22 cellular contexts compared by ENCODE assay signal in genomic region chr15:23482228-23482627, GRCh38.
"Had no signal": no experiment of that assay in that cellular context is flagged by ENCODE, and none has a peak within 500 bp of the region (broad histone marks: within the 10 kb centered on the region; RNA-seq: fewer than 3 reads in every experiment).

No MANE protein-coding gene starts in this region.

- H3K4me3 Mint-ChIP-seq: dendritic cell treated with granulocyte-macrophage colony-stimulating factor and Interleukin-4, amounts not matched to agents 40 ng/mL and 50 ng/mL, for 4 days; effector memory CD8-positive, alpha-beta T cell; endodermal cell; mesothelial cell of epicardium had no signal

- H3K4me1 ChIP-seq: colonic mucosa, foreskin keratinocyte, gastroesophageal sphincter, left lung, lower lobe of right lung had no signal

- H3K4me1 Mint-ChIP-seq: endodermal cell, naive B cell had no signal

- H3K27ac ChIP-seq: colonic mucosa, epithelial cell of prostate, foreskin keratinocyte, gastroesophageal sphincter, heart right ventricle, left lung, lower lobe of right lung had no signal

- H3K9me3 ChIP-seq: colonic mucosa, gastroesophageal sphincter, heart right ventricle, left lung, lower lobe of right lung, mucosa of descending colon had no signal

- H3K27me3 Mint-ChIP-seq: dendritic cell treated with granulocyte-macrophage colony-stimulating factor and Interleukin-4, amounts not matched to agents 40 ng/mL and 50 ng/mL, for 4 days; effector memory CD8-positive, alpha-beta T cell had no signal

- H3K4me3 ChIP-seq: colonic mucosa, gastroesophageal sphincter, heart right ventricle, left lung, lower lobe of right lung, mucosa of descending colon had no signal

- ATAC-seq: effector memory CD8-positive, alpha-beta T cell; foreskin keratinocyte; gastroesophageal sphincter; left cardiac atrium; left lung; lower lobe of right lung; mucosa of descending colon had no signal

- H3K9me3 Mint-ChIP-seq: dendritic cell treated with granulocyte-macrophage colony-stimulating factor and Interleukin-4, amounts not matched to agents 40 ng/mL and 50 ng/mL, for 4 days; effector memory CD8-positive, alpha-beta T cell had no signal

- H3K36me3 ChIP-seq: colonic mucosa, gastroesophageal sphincter, heart right ventricle, left lung, lower lobe of right lung had no signal

- H3K27ac Mint-ChIP-seq: dendritic cell treated with granulocyte-macrophage colony-stimulating factor and Interleukin-4, amounts not matched to agents 40 ng/mL and 50 ng/mL, for 4 days; effector memory CD8-positive, alpha-beta T cell; endodermal cell; mesothelial cell of epicardium; naive B cell had no signal

- H3K27me3 ChIP-seq: colonic mucosa, foreskin keratinocyte, gastroesophageal sphincter, heart right ventricle, left lung had no signal

- DNase-seq: colonic mucosa; cortex of kidney; effector CD8-positive, alpha-beta T cell; effector memory CD8-positive, alpha-beta T cell; endodermal cell; erythroblast; foreskin keratinocyte; glutamatergic neuron; head of caudate nucleus; heart right ventricle; hippocampal formation; left cardiac atrium; left lung; left ventricle myocardium superior; lower lobe of right lung; mesenchymal stem cell; mucosa of descending colon; naive B cell had no signal
